8 cellular contexts compared by ENCODE assay signal in genomic region chr10:30210296-30210695, GRCh38.
"Had no signal": no experiment of that assay in that cellular context is flagged by ENCODE, and none has a peak within 500 bp of the region (broad histone marks: within the 10 kb centered on the region; RNA-seq: fewer than 3 reads in every experiment).

No MANE protein-coding gene starts in this region.

- DNase-seq: GM23248, GOT3, H7, H9, HCEC 1CT, HFFc6 had no signal

- H3K4me1 ChIP-seq: HAP-1 had no signal

- H3K9me3 ChIP-seq: HAP-1 had no signal

- H3K36me3 ChIP-seq: HAP-1 had no signal

- H3K9me3 Mint-ChIP-seq: H9, HFFc6 had no signal

- H2AFZ ChIP-seq: GM23248 had no signal

- H3K27ac Mint-ChIP-seq: H9, HFFc6 had no signal

- H3K27ac ChIP-seq: GM23248 had no signal

- ATAC-seq: HCT116 had no signal

- H3K4me3 Mint-ChIP-seq: H9, HFFc6 had no signal

- H3K4me3 ChIP-seq: GM23248, HAP-1 had no signal
